ENCODE assay signal across 16 cellular contexts in the genomic region with DNA sequence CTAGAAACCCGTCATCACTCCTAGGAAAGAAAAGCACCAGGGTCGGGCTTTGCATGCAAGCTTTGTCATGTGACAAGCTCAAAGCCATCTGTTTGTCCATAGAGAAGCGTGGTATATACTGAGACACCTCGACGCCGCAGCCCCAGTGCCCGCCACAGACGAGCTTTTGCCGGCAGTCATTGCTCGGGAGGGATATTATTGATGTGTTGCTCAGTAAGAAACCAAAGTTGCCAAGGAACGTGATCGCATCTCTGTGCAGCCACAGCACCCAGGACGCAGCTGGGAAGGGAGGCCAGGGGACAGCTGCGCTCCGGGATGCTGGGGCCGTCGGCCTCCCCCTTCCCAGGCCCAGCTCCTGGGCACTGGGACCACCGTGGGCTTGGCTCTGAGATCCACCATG.
DNase-seq lines count a peak whose midpoint lies in the region; ATAC-seq and TF ChIP-seq lines count a peak whose summit lies in the region.
"Had no signal": no experiment of that assay in that cellular context is flagged by ENCODE, and none has a peak within 500 bp of the region (broad histone marks: within the 10 kb centered on the region; RNA-seq: fewer than 3 reads in every experiment).

No MANE protein-coding gene starts in this region.

- H3K9me3 Mint-ChIP-seq in progenitor cell of endocrine pancreas (ENCODE audit: low read depth), result peaks cover 16% of the 10 kb centered on the region
- H3K9me3 Mint-ChIP-seq: CD4-positive, CD25-positive, alpha-beta regulatory T cell had no signal

- ATAC-seq in GM21786 (IDR thresholded peaks at IDR 0.05; ENCODE audit: unreplicated experiment) (no peak), GM18517 (IDR thresholded peaks at IDR 0.05; ENCODE audit: unreplicated experiment) (no peak)

- H3K36me3 ChIP-seq in H7 (replicated peaks; ENCODE audit: control insufficient read depth, insufficient read depth, low read length) (no peaks in the 10 kb centered on the region), left ventricle myocardium inferior (no peaks in the 10 kb centered on the region)
- H3K36me3 ChIP-seq: brain microvascular endothelial cell, thoracic aorta had no signal

- peaks cover 13% of the 10 kb centered on the region for H3K4me1 Mint-ChIP-seq in progenitor cell of endocrine pancreas (ENCODE audit: low read depth)

- H3K36me3 Mint-ChIP-seq in progenitor cell of endocrine pancreas (ENCODE audit: insufficient read depth), result peaks cover 6% of the 10 kb centered on the region

- intact Hi-C loops in left ventricle myocardium inferior (cut with micrococcal nuclease), result no loop called here

- H3K9me3 ChIP-seq in left ventricle myocardium inferior (replicated peaks), result no peaks in the 10 kb centered on the region
- H3K9me3 ChIP-seq: thoracic aorta had no signal

- peaks cover 7% of the 10 kb centered on the region for H3K27me3 ChIP-seq in H7 (ENCODE audit: control insufficient read depth, insufficient read depth, low read length)
- no peaks in the 10 kb centered on the region for H3K27me3 ChIP-seq in left ventricle myocardium inferior (ENCODE audit: low read depth)

- TF ChIP-seq CTCF in left ventricle myocardium inferior (IDR thresholded peaks at IDR 0.05; ENCODE audit: borderline replicate concordance) (no peak), progenitor cell of endocrine pancreas (IDR thresholded peaks at IDR 0.05; ENCODE audit: unreplicated experiment) (no peak)

- DNase-seq in NCI-H82 (lab: John Stamatoyannopoulos, UW) (peak; percentile 9), NCI-H82 treated with DMSO at 0.1 percent for 48 hours (lab: John Stamatoyannopoulos, UW; ENCODE audit: unreplicated experiment) (no peak), H7 (peak; percentile 37), left ventricle myocardium inferior (peak; percentile 6), progenitor cell of endocrine pancreas (ENCODE audit: low spot score, unreplicated experiment) (peak; percentile 7)
- DNase-seq in stimulated activated naive CD4-positive, alpha-beta T cell (lab: John Stamatoyannopoulos, UW), result no peak
- DNase-seq: brain microvascular endothelial cell; CD4-positive, CD25-positive, alpha-beta regulatory T cell; effector CD8-positive, alpha-beta T cell; hypothalamus; NCI-H1694; SHP77 had no signal

- no peak overlapping the region for H3K4me3 Mint-ChIP-seq in progenitor cell of endocrine pancreas (ENCODE audit: low read depth)

- peaks cover 15% of the 10 kb centered on the region for H3K27me3 Mint-ChIP-seq in progenitor cell of endocrine pancreas
- H3K27me3 Mint-ChIP-seq: CD4-positive, CD25-positive, alpha-beta regulatory T cell had no signal

- peak overlapping the region; percentile 24 for H3K27ac Mint-ChIP-seq in progenitor cell of endocrine pancreas

- H3K4me3 ChIP-seq in H7 (ENCODE audit: insufficient read depth, low read depth, low read length) (no peak overlapping the region), left ventricle myocardium inferior (no peak overlapping the region)
- H3K4me3 ChIP-seq: thoracic aorta had no signal

- H3K4me1 ChIP-seq in left ventricle myocardium inferior, result peaks cover 26% of the 10 kb centered on the region

- H3K27ac ChIP-seq in left ventricle myocardium inferior (replicated peaks), result no peak overlapping the region
- H3K27ac ChIP-seq: 22Rv1, brain microvascular endothelial cell, thoracic aorta had no signal

Comparison
In these comparisons a context has a peak if more than half of its experiments do, and no peak if none do; other contexts are left out.
1. DNase-seq: peak in NCI-H82 (single experiment), H7 (single experiment), left ventricle myocardium inferior (single experiment) and progenitor cell of endocrine pancreas (single experiment); none in NCI-H82 treated with DMSO at 0.1 percent for 48 hours (single experiment) and stimulated activated naive CD4-positive, alpha-beta T cell (0 of 6).